9 cellular contexts compared by ENCODE assay signal in the genomic region with DNA sequence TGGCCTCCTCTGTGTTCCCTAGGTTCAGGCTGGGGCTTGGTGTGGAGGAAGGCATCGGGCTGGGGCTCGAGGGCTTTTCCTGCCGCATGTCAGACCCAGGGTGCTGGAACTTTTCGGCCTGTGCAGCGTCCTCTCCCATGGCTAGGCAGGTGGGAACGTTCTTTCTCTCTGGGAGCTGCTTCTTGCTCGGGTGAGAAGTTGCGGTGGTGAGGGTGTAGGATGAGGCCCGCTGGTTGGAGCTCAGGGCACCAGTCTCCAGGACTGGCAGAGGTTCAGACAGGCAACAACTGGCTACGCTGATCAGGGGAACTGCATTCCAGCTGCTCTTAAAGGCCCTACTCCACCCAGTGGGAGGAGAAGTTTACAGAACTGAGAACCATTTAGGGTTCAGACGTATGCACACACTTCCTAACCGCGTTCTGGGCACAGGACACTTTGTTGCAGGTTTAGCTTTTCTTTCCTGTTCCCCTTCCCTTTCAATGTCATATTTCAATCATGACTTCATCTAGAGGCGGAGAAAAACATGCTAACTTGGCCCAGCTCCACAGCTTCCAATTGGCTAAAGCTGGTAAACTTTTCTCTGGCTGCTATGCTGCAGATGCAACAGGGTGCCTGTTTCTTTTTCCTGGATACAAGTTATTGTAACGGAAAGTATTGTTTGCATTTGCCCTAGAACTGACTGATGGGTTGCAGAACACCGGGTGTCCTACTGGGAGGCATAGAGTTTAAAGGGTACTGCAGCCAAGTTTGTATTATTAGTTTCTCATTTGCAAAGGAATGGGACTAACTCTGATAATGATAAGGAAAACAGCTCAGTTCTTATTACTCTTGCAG. TPM values are rescaled to one million over a fixed set of nuclear protein-coding genes. Genes with fewer than 3 reads are reported as not detected.
DNase-seq lines count a peak whose midpoint lies in the region; ATAC-seq and TF ChIP-seq lines count a peak whose summit lies in the region.
"Had no signal": no experiment of that assay in that cellular context is flagged by ENCODE, and none has a peak within 500 bp of the region (broad histone marks: within the 10 kb centered on the region; RNA-seq: fewer than 3 reads in every experiment).

Gene CAVIN2, minus strand, starts transcription at position 302 of the 834 bp plus-strand sequence. Its CDS starts 163 bp downstream, at position 139.

- intact Hi-C loops in psoas muscle (cut with DNase I): loop anchor here in 1 of 2 donors (10.0 kb wide), 1 partner anchor 148 kb away; no protein-coding TSS in a partner anchor

- no peak within 1 kb of the TSS for H3K27ac Mint-ChIP-seq in activated naive CD4-positive, alpha-beta T cell treated with anti-CD3 and anti-CD28 coated beads, Interleukin-2, amount 50 U/mL, for 72 hours
- H3K27ac Mint-ChIP-seq: activated B cell treated with CpG ODN at 0.5 μM for 24 hours had no signal

- peak within 1 kb of the TSS; percentile 56 for H3K27ac ChIP-seq in psoas muscle

- H3K4me3 ChIP-seq in fibroblast of villous mesenchyme (ENCODE audit: low read depth, low read length) (peak within 1 kb of the TSS; percentile 51), psoas muscle (peak within 1 kb of the TSS; percentile 66)

- DNase-seq in activated naive CD4-positive, alpha-beta T cell treated with anti-CD3 and anti-CD28 coated beads, Interleukin-2, amount 50 U/mL, for 72 hours (ENCODE audit: low spot score in 2 of 2): no peak
- no peak for DNase-seq in activated naive CD4-positive, alpha-beta T cell (lab: John Stamatoyannopoulos, UW)
- DNase-seq in SW480 (ENCODE audit: low spot score) (peak; percentile 60), fibroblast of villous mesenchyme (ENCODE audit: low read depth) (peak; percentile 81), psoas muscle (peak; percentile 42 to 64)
- DNase-seq in activated effector memory CD4-positive, alpha-beta T cell treated with anti-CD3 and anti-CD28 coated beads, Interleukin-2, amount 50 U/mL, for 16 hours: no peak
- DNase-seq: activated B cell treated with CpG ODN at 0.5 μM for 24 hours had no signal

- H3K9me3 Mint-ChIP-seq in activated naive CD4-positive, alpha-beta T cell treated with anti-CD3 and anti-CD28 coated beads, Interleukin-2, amount 50 U/mL, for 72 hours: no peaks in the 10 kb centered on the region
- H3K9me3 Mint-ChIP-seq: activated B cell treated with CpG ODN at 0.5 μM for 24 hours had no signal

- H3K9me3 ChIP-seq in psoas muscle: no peaks in the 10 kb centered on the region

- no peaks in the 10 kb centered on the region for H3K36me3 ChIP-seq in psoas muscle (ENCODE audit: insufficient read depth in 1 of 2, low read depth in 1 of 2)

- TF ChIP-seq CTCF in fibroblast of villous mesenchyme (IDR thresholded peaks at IDR 0.05; ENCODE audit: insufficient read depth, low read depth, low read length) (no peak), psoas muscle (IDR thresholded peaks at IDR 0.05) (no peak)

- WGBS in psoas muscle, 3 donors: 4 to 9% (median 9%) methylated on average over 16 of the region's 16 CpGs

- peak; percentile 11 to 22 for ATAC-seq in activated naive CD4-positive, alpha-beta T cell treated with anti-CD3 and anti-CD28 coated beads, Interleukin-2, amount 50 U/mL, for 72 hours
- peak in 3 of 4 donors; percentile 76 to 80 (median 77) for ATAC-seq in psoas muscle
- no peak for ATAC-seq in GM19324 (IDR thresholded peaks at IDR 0.05; ENCODE audit: low FRiP score, unreplicated experiment)
- ATAC-seq in GM21529 (IDR thresholded peaks at IDR 0.05; ENCODE audit: unreplicated experiment): no peak

- H3K36me3 Mint-ChIP-seq in activated naive CD4-positive, alpha-beta T cell treated with anti-CD3 and anti-CD28 coated beads, Interleukin-2, amount 50 U/mL, for 72 hours: no peaks in the 10 kb centered on the region

- peaks cover 8% of the 10 kb centered on the region for H3K4me1 ChIP-seq in psoas muscle

- no peaks in the 10 kb centered on the region for H3K27me3 ChIP-seq in psoas muscle (ENCODE audit: insufficient read depth in 3 of 3, low read length in 2 of 3)

RNA-seq across cellular contexts. Expression of gene CAVIN2, which starts in this region (rescaled TPM):
- not detected for total RNA-seq in activated naive CD4-positive, alpha-beta T cell treated with anti-CD3 and anti-CD28 coated beads, Interleukin-2, amount 50 U/mL, for 72 hours
- 8.4 and 21.6 TPM in 2 replicates for total RNA-seq in fibroblast of villous mesenchyme
- total RNA-seq in psoas muscle: 10 to 100 TPM; 16.8 to 38.7 (median 23.9) TPM
- polyA plus RNA-seq in psoas muscle: 10 to 100 TPM; 15.9 to 25.6 (median 25.5) TPM
- total RNA-seq: activated B cell treated with CpG ODN at 0.5 μM for 24 hours had no signal

Comparison
In these comparisons a context has a peak if more than half of its experiments do, and no peak if none do; other contexts are left out.
1. Peak in ATAC-seq in activated naive CD4-positive, alpha-beta T cell treated with anti-CD3 and anti-CD28 coated beads, Interleukin-2, amount 50 U/mL, for 72 hours; RNA of the gene not detected or under 1 TPM.
2. ATAC-seq: peak in psoas muscle (3 of 4); none in GM19324 (single experiment) and GM21529 (single experiment).
3. DNase-seq: peak in SW480 (single experiment), fibroblast of villous mesenchyme (single experiment) and psoas muscle (2 of 2); none in activated naive CD4-positive, alpha-beta T cell treated with anti-CD3 and anti-CD28 coated beads, Interleukin-2, amount 50 U/mL, for 72 hours (0 of 2), activated naive CD4-positive, alpha-beta T cell (0 of 4) and activated effector memory CD4-positive, alpha-beta T cell treated with anti-CD3 and anti-CD28 coated beads, Interleukin-2, amount 50 U/mL, for 16 hours (single experiment).